Comparison of ENCODE assay signal across 27 cellular contexts in genomic region chr2:149008381-149008780, GRCh38. TPM values are rescaled to one million over a fixed set of nuclear protein-coding genes. Genes with fewer than 3 reads are reported as not detected.
"Had no signal": no experiment of that assay in that cellular context is flagged by ENCODE, and none has a peak within 500 bp of the region (broad histone marks: within the 10 kb centered on the region; RNA-seq: fewer than 3 reads in every experiment).

No MANE protein-coding gene starts in this region.

- H3K9me3 ChIP-seq: ovary, psoas muscle, right lobe of liver, sigmoid colon, stomach, thoracic aorta, thyroid gland, transverse colon, upper lobe of right lung, uterus had no signal

- H2AFZ ChIP-seq: neural progenitor cell, parathyroid adenoma had no signal

- DNase-seq: naive thymus-derived CD8-positive, alpha-beta T cell; nephron progenitor cell; occipital lobe; ovary; posterior cingulate gyrus; psoas muscle; right cardiac atrium; right lobe of liver; sigmoid colon; small intestine; stimulated activated CD4-positive, alpha-beta T cell treated with anti-CD3 and anti-CD28 coated beads, Interleukin-15, amount 100 ng/mL, for 24 hours; stimulated activated CD4-positive, alpha-beta T cell treated with anti-CD3 and anti-CD28 coated beads, Interleukin-2, amount 100 ng/mL, for 24 hours; stimulated activated CD4-positive, alpha-beta T cell treated with anti-CD3 and anti-CD28 coated beads, Interleukin-2, amount 100 ng/mL, for 48 hours; stimulated activated CD4-positive, alpha-beta T cell treated with anti-CD3 and anti-CD28 coated beads, Interleukin-4, amount 100 ng/mL, for 24 hours; stimulated activated naive B cell treated with anti-CD40 and anti-IgM and Interleukin-4, amounts not matched to agents 10 μg/mL and 1 μg/mL and 100 μg/mL, for 72 hours; stimulated activated naive CD4-positive, alpha-beta T cell treated with Interleukin-2 at 50 U/mL for 16 hours; stomach; thyroid gland; transverse colon; upper lobe of right lung; uterus had no signal

- H3K36me3 ChIP-seq: ovary, right lobe of liver, sigmoid colon, thoracic aorta, thyroid gland, transverse colon, upper lobe of right lung, uterus had no signal

- H3K27ac ChIP-seq: neural progenitor cell, ovary, parathyroid adenoma, psoas muscle, right lobe of liver, sigmoid colon, stomach, thoracic aorta, thyroid gland, transverse colon, upper lobe of right lung, uterus had no signal

- H3K27me3 ChIP-seq: neural progenitor cell, ovary, right lobe of liver, sigmoid colon, stomach, thyroid gland, transverse colon, upper lobe of right lung, uterus had no signal

- H3K4me2 ChIP-seq: neural progenitor cell had no signal

- H3K4me1 ChIP-seq: neural progenitor cell, parathyroid adenoma, psoas muscle, right lobe of liver, sigmoid colon, stomach, thyroid gland, transverse colon, upper lobe of right lung, uterus had no signal

- ATAC-seq: naive thymus-derived CD8-positive, alpha-beta T cell; natural killer cell treated with Interleukin-12 subunit alpha and Interleukin-12 subunit beta and Interleukin-15 and Interleukin-18, amount 100 ng/mL, for 72 hours; psoas muscle; right cardiac atrium; right lobe of liver; stimulated activated effector memory CD8-positive, alpha-beta T cell treated with anti-CD3 and anti-CD28 coated beads, Interleukin-12 subunit alpha, Interleukin-12 subunit beta, amount 100 ng/mL, for 72 hours; stimulated activated naive B cell treated with anti-CD40 and anti-IgM and Interleukin-4, amounts not matched to agents 10 μg/mL and 1 μg/mL and 100 μg/mL, for 72 hours; upper lobe of right lung had no signal

- H3K79me2 ChIP-seq: parathyroid adenoma had no signal

- H3K4me3 ChIP-seq: neural progenitor cell, ovary, psoas muscle, right lobe of liver, sigmoid colon, stomach, thoracic aorta, thyroid gland, transverse colon, upper lobe of right lung, uterus had no signal

- H3K9ac ChIP-seq: neural progenitor cell, parathyroid adenoma had no signal

RNA-seq across cellular contexts. Expression of gene LYPD6B, which starts 30.1 kb away (rescaled TPM):
- total RNA-seq: naive thymus-derived CD8-positive, alpha-beta T cell; natural killer cell treated with Interleukin-12 subunit alpha and Interleukin-12 subunit beta and Interleukin-15 and Interleukin-18, amount 100 ng/mL, for 72 hours; psoas muscle; right cardiac atrium; subcutaneous adipose tissue; thoracic aorta had no signal
- polyA plus RNA-seq: naive thymus-derived CD8-positive, alpha-beta T cell; psoas muscle; right cardiac atrium had no signal
